9 cellular contexts compared by ENCODE assay signal in genomic region chr5:179794575-179794974, GRCh38. TPM values are rescaled to one million over a fixed set of nuclear protein-coding genes. Genes with fewer than 3 reads are reported as not detected.
DNase-seq lines count a peak whose midpoint lies in the region; ATAC-seq and TF ChIP-seq lines count a peak whose summit lies in the region.
"Had no signal": no experiment of that assay in that cellular context is flagged by ENCODE, and none has a peak within 500 bp of the region (broad histone marks: within the 10 kb centered on the region; RNA-seq: fewer than 3 reads in every experiment).

No MANE protein-coding gene starts in this region.

- DNase-seq in left ventricle myocardium inferior (no peak), Right ventricle myocardium inferior (ENCODE audit: missing footprints) (no peak), breast epithelium (ENCODE audit: low spot score in 2 of 2) (no peak), uterus (no peak), SK-N-DZ (ENCODE audit: low spot score) (no peak), SKM-1 (lab: John Stamatoyannopoulos, UW; ENCODE audit: unreplicated experiment) (no peak)
- DNase-seq: kidney glomerular epithelial cell had no signal

- peaks cover 63% of the 10 kb centered on the region for H3K4me1 ChIP-seq in left ventricle myocardium inferior
- peaks cover 3 to 17% of the 10 kb centered on the region in 2 donors for H3K4me1 ChIP-seq in breast epithelium
- peaks cover 20% of the 10 kb centered on the region for H3K4me1 ChIP-seq in muscle layer of colon (ENCODE audit: insufficient read depth, low read length)
- H3K4me1 ChIP-seq in uterus: peaks cover 0 to 9% of the 10 kb centered on the region in 2 donors

- intact Hi-C loops in left ventricle myocardium inferior (cut with micrococcal nuclease) (no loop called here), Right ventricle myocardium inferior (cut with DNase I) (no loop called here), breast epithelium (cut with DNase I; ENCODE audit: low total_unique reads) (no loop called here), uterus (cut with DNase I; ENCODE audit: low total_unique reads) (no loop called here)

- peak overlapping the region; percentile 80 for H3K4me3 ChIP-seq in left ventricle myocardium inferior
- H3K4me3 ChIP-seq in breast epithelium: peak overlapping the region; percentile 58 to 90 (median 71)
- H3K4me3 ChIP-seq in muscle layer of colon (ENCODE audit: low read depth in 1 of 2, low read length in 2 of 2): no peak overlapping the region
- H3K4me3 ChIP-seq in uterus: no peak overlapping the region

- TF ChIP-seq CTCF in left ventricle myocardium inferior (IDR thresholded peaks at IDR 0.05; ENCODE audit: borderline replicate concordance) (no peak), breast epithelium (IDR thresholded peaks at IDR 0.05) (no peak), uterus (IDR thresholded peaks at IDR 0.05) (no peak)

- H3K9me3 ChIP-seq in left ventricle myocardium inferior (replicated peaks) (no peaks in the 10 kb centered on the region), breast epithelium (no peaks in the 10 kb centered on the region), muscle layer of colon (ENCODE audit: low read length) (no peaks in the 10 kb centered on the region), uterus (no peaks in the 10 kb centered on the region)

- ATAC-seq in Right ventricle myocardium inferior (no peak), GM21447 (IDR thresholded peaks at IDR 0.05; ENCODE audit: unreplicated experiment) (no peak)

- peak overlapping the region; percentile 88 for H3K27ac ChIP-seq in left ventricle myocardium inferior (replicated peaks)
- peak overlapping the region; percentile 90 to 94 for H3K27ac ChIP-seq in breast epithelium
- H3K27ac ChIP-seq in muscle layer of colon (ENCODE audit: low read depth, low read length): peak overlapping the region; percentile 36
- H3K27ac ChIP-seq in uterus: peak overlapping the region; percentile 77 to 81

- TF ChIP-seq POLR2A in breast epithelium (IDR thresholded peaks at IDR 0.05): no peak
- TF ChIP-seq POLR2A in uterus (IDR thresholded peaks at IDR 0.05): no peak

- H3K27me3 ChIP-seq in left ventricle myocardium inferior (ENCODE audit: low read depth) (no peaks in the 10 kb centered on the region), breast epithelium (no peaks in the 10 kb centered on the region), muscle layer of colon (ENCODE audit: control insufficient read depth in 1 of 2, insufficient read depth in 2 of 2, low read length in 2 of 2) (no peaks in the 10 kb centered on the region), uterus (no peaks in the 10 kb centered on the region)

- H3K9ac ChIP-seq in muscle layer of colon (ENCODE audit: low read length): no peak overlapping the region

- H3K36me3 ChIP-seq in left ventricle myocardium inferior (peaks cover 25% of the 10 kb centered on the region), breast epithelium (peaks cover 5% of the 10 kb centered on the region), muscle layer of colon (ENCODE audit: insufficient read depth, low read length) (peaks cover 17% of the 10 kb centered on the region), uterus (no peaks in the 10 kb centered on the region)

RNA-seq across cellular contexts. Expression of gene LTC4S, which starts 0.8 kb away (rescaled TPM):
- 10.9 TPM for total RNA-seq in left ventricle myocardium inferior
- total RNA-seq in Right ventricle myocardium inferior: 10.3 TPM
- 1 to 10 TPM; 3.8 to 8.8 (median 6.7) TPM for total RNA-seq in breast epithelium
- total RNA-seq in uterus: 10 to 100 TPM in 2 of 4 donors, 1 to 10 TPM in 1, not detected in 1; 4.1 to 22.9 (median 13.6) TPM
- not detected in 2 replicates for polyA plus RNA-seq in SK-N-DZ (2014; cell fraction: cytosol; rRNA removed)
- polyA plus RNA-seq in SK-N-DZ (2014; cell fraction: nucleus; rRNA removed): 4.2 and 9.1 TPM in 2 replicates

RNA-seq across cellular contexts. Expression of gene MGAT4B, which starts 12.1 kb away (rescaled TPM):
- total RNA-seq in left ventricle myocardium inferior: 98.7 TPM
- total RNA-seq in Right ventricle myocardium inferior: 98.9 TPM
- total RNA-seq in breast epithelium: 10 to 100 TPM; 43.0 to 73.7 (median 54.6) TPM
- total RNA-seq in uterus: 10 to 100 TPM; 31.8 to 87.4 (median 66.4) TPM
- 112 and 113 TPM in 2 replicates for polyA plus RNA-seq in SK-N-DZ (2014; cell fraction: cytosol; rRNA removed)
- polyA plus RNA-seq in SK-N-DZ (2014; cell fraction: nucleus; rRNA removed): 255 and 338 TPM in 2 replicates

RNA-seq across cellular contexts. Expression of gene SQSTM1, which starts 26.1 kb away (rescaled TPM):
- total RNA-seq in left ventricle myocardium inferior (438 TPM), Right ventricle myocardium inferior (407 TPM), breast epithelium (100 to 1,000 TPM; 407 to 695 (median 462) TPM), uterus (100 to 1,000 TPM in 3 of 4 donors, 10 to 100 TPM in 1; 94.7 to 874 (median 439) TPM)
- 48.1 and 55.0 TPM in 2 replicates for polyA plus RNA-seq in SK-N-DZ (2014; cell fraction: cytosol; rRNA removed)
- 63.1 and 73.0 TPM in 2 replicates for polyA plus RNA-seq in SK-N-DZ (2014; cell fraction: nucleus; rRNA removed)

Comparison
In these comparisons a context has a peak if more than half of its experiments do, and no peak if none do; other contexts are left out.
1. H3K27ac ChIP-seq: peak in every context shown above with its lines; median percentile 92 in breast epithelium; 88 in left ventricle myocardium inferior; 79 in uterus; 36 in muscle layer of colon.
2. H3K4me3 ChIP-seq: peak in left ventricle myocardium inferior (single experiment) and breast epithelium (3 of 3); none in muscle layer of colon (0 of 2) and uterus (0 of 2).